7 cellular contexts compared by ENCODE assay signal in the genomic region with DNA sequence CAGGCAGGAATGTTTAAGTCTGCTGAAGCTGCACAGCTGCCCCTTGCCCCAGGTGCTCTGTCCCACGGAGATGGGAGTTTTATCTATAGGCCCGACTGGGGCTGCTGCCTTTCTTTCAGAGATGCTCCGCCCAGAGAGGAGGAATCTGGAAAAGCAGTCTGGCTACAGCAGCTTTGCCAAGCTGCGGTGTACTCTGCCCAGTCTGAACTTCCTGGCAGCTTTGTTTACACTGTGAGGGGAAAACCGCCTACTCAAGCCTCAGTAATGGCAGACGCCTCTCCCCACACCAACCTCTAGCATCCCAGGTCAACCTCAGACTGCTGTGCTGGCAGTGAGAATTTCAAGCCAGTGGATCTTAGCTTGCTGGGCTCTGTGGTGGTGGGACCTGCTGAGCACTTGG.
DNase-seq lines count a peak whose midpoint lies in the region; TF ChIP-seq lines count a peak whose summit lies in the region.
"Not testable (repeated sequence)": the region's sequence is repeated elsewhere in the genome, so short reads cannot be mapped to it uniquely, and the experiment has no call there.

No MANE protein-coding gene starts in this region.

- H3K27ac ChIP-seq in GM23248, result not testable (repeated sequence)

- H3K27me3 ChIP-seq in GM23248 (replicated peaks; ENCODE audit: insufficient read depth), result not testable (repeated sequence)

- H2AFZ ChIP-seq in GM23248, result 0 out of 2 replicates have a peak overlapping the region, but pooled peaks have one; percentile 28

- H3K4me1 ChIP-seq in GM23248 (ENCODE audit: insufficient read depth), result peaks cover 13% of the 10 kb centered on the region; the same call in 1 of the 2 replicates

- not testable (repeated sequence) for H3K9me2 ChIP-seq in GM23248 (ENCODE audit: insufficient read depth)

- TF ChIP-seq CTCF in epithelial cell of proximal tubule (conservative IDR thresholded peaks at IDR 0.05; ENCODE audit: low read depth, low read length), result not testable (repeated sequence)

- H4K20me1 ChIP-seq in GM23248 (ENCODE audit: insufficient read depth), result not testable (repeated sequence)

- not testable (repeated sequence) for H3K36me3 ChIP-seq in GM23248 (ENCODE audit: low read depth)

- H3K9ac ChIP-seq in GM23248, result not testable (repeated sequence)

- H3K4me3 ChIP-seq in GM23248; epithelial cell of proximal tubule (ENCODE audit: low read depth, low read length): not testable (repeated sequence)

- H3K79me2 ChIP-seq in GM23248 (ENCODE audit: insufficient read depth), result not testable (repeated sequence)

- H3K4me2 ChIP-seq in GM23248 (ENCODE audit: unreplicated experiment), result not testable (repeated sequence)

- not testable (repeated sequence) for H3K9me3 ChIP-seq in GM23248 (ENCODE audit: low read depth)

- peak; percentile 51 for DNase-seq in GM23248
- peak; percentile 19 for DNase-seq in NCI-H1694 treated with DMSO at 0.1 percent for 48 hours (lab: John Stamatoyannopoulos, UW)
- peak; percentile 23 for DNase-seq in NCI-H69 (lab: John Stamatoyannopoulos, UW)
- DNase-seq in SK-N-DZ (ENCODE audit: low spot score), result peak; percentile 13
- peak; percentile 13 for DNase-seq in epithelial cell of proximal tubule (ENCODE audit: low read depth)
- peak; percentile 53 for DNase-seq in kidney tubule cell (ENCODE audit: low spot score)
- DNase-seq in renal cortical epithelial cell (ENCODE audit: low read depth), result peak; percentile 54

- in situ Hi-C loops in GM23248 (cut with MboI), result not testable (repeated sequence)

- 15 to 18% methylated on average over 6 of the region's 6 CpGs for WGBS in GM23248 (ENCODE audit: low coverage in 1 of 2, low lambda C conversion rate in 2 of 2, missing lambda C conversion rate in 2 of 2), 2 experiments

- peaks cover 24% of the 10 kb centered on the region; the same call in 1 of the 2 replicates for H3F3A ChIP-seq in GM23248 (ENCODE audit: insufficient read depth)
